ENCODE assay signal across 26 cellular contexts in the genomic region with DNA sequence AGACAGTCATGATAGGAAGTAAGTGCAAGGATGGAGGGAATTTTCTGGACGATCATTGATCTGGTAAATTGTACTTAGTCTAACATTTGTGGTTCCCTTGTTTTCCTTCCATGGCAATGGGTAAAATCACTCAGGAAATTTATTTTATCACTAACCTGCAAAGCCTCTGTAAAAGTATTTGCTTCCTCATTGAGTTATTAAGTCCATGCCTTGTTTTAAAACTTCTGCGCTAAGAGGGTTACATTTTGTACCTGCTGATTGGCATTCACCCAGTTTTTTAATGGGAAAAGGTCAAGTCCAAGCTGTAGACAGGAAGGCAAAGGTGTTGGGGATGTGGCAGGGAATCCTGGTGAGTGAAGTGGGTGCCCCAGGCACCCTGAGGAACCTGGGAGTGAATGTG.
"Had no signal": no experiment of that assay in that cellular context is flagged by ENCODE, and none has a peak within 500 bp of the region (broad histone marks: within the 10 kb centered on the region; RNA-seq: fewer than 3 reads in every experiment).

No MANE protein-coding gene starts in this region.

- DNase-seq: activated CD4-positive, alpha-beta T cell treated with anti-CD3 and anti-CD28 coated beads, Interleukin-2, amount 10 ng/mL, durations not matched to agents 24 days and 14 days; activated CD8-positive, alpha-beta T cell treated with anti-CD3 and anti-CD28 coated beads, Interleukin-2, amount 10 ng/mL, durations not matched to agents 7 days and 5 days; activated effector memory CD4-positive, alpha-beta T cell treated with Interleukin-2 at 50 U/mL for 16 hours; activated naive CD4-positive, alpha-beta T cell treated with anti-CD3 and anti-CD28 coated beads, Interleukin-2, amount 10 ng/mL, durations not matched to agents 7 days and 5 days; activated naive CD8-positive, alpha-beta T cell treated with anti-CD3 and anti-CD28 coated beads, Interleukin-2, amount 50 U/mL, for 24 hours; activated T-cell treated with anti-CD3 and anti-CD28 coated beads, Interleukin-2, amount 50 U/mL, for 4 hours; anterior cingulate cortex; brain microvascular endothelial cell; central memory CD4-positive, alpha-beta T cell; colonic mucosa; endodermal cell; foreskin keratinocyte; glutamatergic neuron; hypothalamus; left ventricle myocardium superior; naive thymus-derived CD4-positive, alpha-beta T cell; ovary; sigmoid colon; spleen; stimulated activated CD4-positive, alpha-beta T cell treated with anti-CD3 and anti-CD28 coated beads, Interleukin-1b, Interleukin-23, amount 100 ng/mL, for 48 hours; stimulated activated CD8-positive, alpha-beta memory T cell treated with anti-CD3 and anti-CD28 coated beads, Interleukin-4, amount 100 ng/mL, for 48 hours; stimulated activated naive CD4-positive, alpha-beta T cell; T1000; thyroid gland; uterus had no signal

- H3K9me3 Mint-ChIP-seq: activated CD4-positive, alpha-beta T cell treated with anti-CD3 and anti-CD28 coated beads, Interleukin-2, amount 10 ng/mL, durations not matched to agents 24 days and 14 days; activated naive CD4-positive, alpha-beta T cell treated with anti-CD3 and anti-CD28 coated beads, Interleukin-2, amount 10 ng/mL, durations not matched to agents 7 days and 5 days; activated naive CD8-positive, alpha-beta T cell treated with anti-CD3 and anti-CD28 coated beads, Interleukin-2, amount 50 U/mL, for 24 hours; activated T-cell treated with anti-CD3 and anti-CD28 coated beads, Interleukin-2, amount 50 U/mL, for 4 hours; endodermal cell had no signal

- ATAC-seq: activated CD8-positive, alpha-beta T cell treated with anti-CD3 and anti-CD28 coated beads, Interleukin-2, amount 10 ng/mL, durations not matched to agents 7 days and 5 days; activated naive CD8-positive, alpha-beta T cell treated with anti-CD3 and anti-CD28 coated beads, Interleukin-2, amount 50 U/mL, for 24 hours; activated T-cell treated with anti-CD3 and anti-CD28 coated beads, Interleukin-2, amount 50 U/mL, for 4 hours; foreskin keratinocyte; left ventricle myocardium superior; naive thymus-derived CD4-positive, alpha-beta T cell had no signal

- H3K27ac Mint-ChIP-seq: activated CD4-positive, alpha-beta T cell treated with anti-CD3 and anti-CD28 coated beads, Interleukin-2, amount 10 ng/mL, durations not matched to agents 24 days and 14 days; activated CD8-positive, alpha-beta T cell treated with anti-CD3 and anti-CD28 coated beads, Interleukin-2, amount 10 ng/mL, durations not matched to agents 7 days and 5 days; activated naive CD4-positive, alpha-beta T cell treated with anti-CD3 and anti-CD28 coated beads, Interleukin-2, amount 10 ng/mL, durations not matched to agents 7 days and 5 days; activated naive CD8-positive, alpha-beta T cell treated with anti-CD3 and anti-CD28 coated beads, Interleukin-2, amount 50 U/mL, for 24 hours; endodermal cell; memory B cell; naive thymus-derived CD4-positive, alpha-beta T cell had no signal

- H3K4me3 Mint-ChIP-seq: activated CD4-positive, alpha-beta T cell treated with anti-CD3 and anti-CD28 coated beads, Interleukin-2, amount 10 ng/mL, durations not matched to agents 24 days and 14 days; activated CD8-positive, alpha-beta T cell treated with anti-CD3 and anti-CD28 coated beads, Interleukin-2, amount 10 ng/mL, durations not matched to agents 7 days and 5 days; activated naive CD4-positive, alpha-beta T cell treated with anti-CD3 and anti-CD28 coated beads, Interleukin-2, amount 10 ng/mL, durations not matched to agents 7 days and 5 days; activated naive CD8-positive, alpha-beta T cell treated with anti-CD3 and anti-CD28 coated beads, Interleukin-2, amount 50 U/mL, for 24 hours; activated T-cell treated with anti-CD3 and anti-CD28 coated beads, Interleukin-2, amount 50 U/mL, for 4 hours; endodermal cell; memory B cell; naive thymus-derived CD4-positive, alpha-beta T cell had no signal

- H3K36me3 Mint-ChIP-seq: activated naive CD4-positive, alpha-beta T cell treated with anti-CD3 and anti-CD28 coated beads, Interleukin-2, amount 10 ng/mL, durations not matched to agents 7 days and 5 days; memory B cell; naive thymus-derived CD4-positive, alpha-beta T cell had no signal

- H3K27me3 Mint-ChIP-seq: activated CD4-positive, alpha-beta T cell treated with anti-CD3 and anti-CD28 coated beads, Interleukin-2, amount 10 ng/mL, durations not matched to agents 24 days and 14 days; activated naive CD4-positive, alpha-beta T cell treated with anti-CD3 and anti-CD28 coated beads, Interleukin-2, amount 10 ng/mL, durations not matched to agents 7 days and 5 days; memory B cell had no signal

- H3K4me1 Mint-ChIP-seq: activated CD4-positive, alpha-beta T cell treated with anti-CD3 and anti-CD28 coated beads, Interleukin-2, amount 10 ng/mL, durations not matched to agents 24 days and 14 days; activated naive CD4-positive, alpha-beta T cell treated with anti-CD3 and anti-CD28 coated beads, Interleukin-2, amount 10 ng/mL, durations not matched to agents 7 days and 5 days; activated naive CD8-positive, alpha-beta T cell treated with anti-CD3 and anti-CD28 coated beads, Interleukin-2, amount 50 U/mL, for 24 hours; memory B cell had no signal
